1 cellular context compared by ENCODE assay signal in genomic region chr6:124961468-124961783, GRCh38.
TF ChIP-seq lines count a peak whose summit lies in the region.

No MANE protein-coding gene starts in this region.

TF ChIP-seq in HCT116, 20 proteins besides CTCF, POLR2A, EP300 and RAD21 (continued from another document):
- TF ChIP-seq REST (IDR thresholded peaks at IDR 0.05; ENCODE audit: low read depth) (no peak), FOSL1 (IDR thresholded peaks at IDR 0.05; ENCODE audit: low read depth) (no peak), YY1 (IDR thresholded peaks at IDR 0.05; ENCODE audit: extremely low read depth, insufficient replicate concordance, low read depth, low read length) (no peak)
